2 cellular contexts compared by ENCODE assay signal in genomic region chr9:137227853-137228514, GRCh38.
TF ChIP-seq lines count a peak whose summit lies in the region.

No MANE protein-coding gene starts in this region.

TF ChIP-seq in HCT116, 20 proteins besides CTCF, POLR2A, EP300 and RAD21:
- no peak for TF ChIP-seq SP1 (IDR thresholded peaks at IDR 0.05; ENCODE audit: low read depth)
- no peak for TF ChIP-seq ELF1 (IDR thresholded peaks at IDR 0.05; ENCODE audit: borderline replicate concordance, low read depth)
- TF ChIP-seq, protein P1, sequence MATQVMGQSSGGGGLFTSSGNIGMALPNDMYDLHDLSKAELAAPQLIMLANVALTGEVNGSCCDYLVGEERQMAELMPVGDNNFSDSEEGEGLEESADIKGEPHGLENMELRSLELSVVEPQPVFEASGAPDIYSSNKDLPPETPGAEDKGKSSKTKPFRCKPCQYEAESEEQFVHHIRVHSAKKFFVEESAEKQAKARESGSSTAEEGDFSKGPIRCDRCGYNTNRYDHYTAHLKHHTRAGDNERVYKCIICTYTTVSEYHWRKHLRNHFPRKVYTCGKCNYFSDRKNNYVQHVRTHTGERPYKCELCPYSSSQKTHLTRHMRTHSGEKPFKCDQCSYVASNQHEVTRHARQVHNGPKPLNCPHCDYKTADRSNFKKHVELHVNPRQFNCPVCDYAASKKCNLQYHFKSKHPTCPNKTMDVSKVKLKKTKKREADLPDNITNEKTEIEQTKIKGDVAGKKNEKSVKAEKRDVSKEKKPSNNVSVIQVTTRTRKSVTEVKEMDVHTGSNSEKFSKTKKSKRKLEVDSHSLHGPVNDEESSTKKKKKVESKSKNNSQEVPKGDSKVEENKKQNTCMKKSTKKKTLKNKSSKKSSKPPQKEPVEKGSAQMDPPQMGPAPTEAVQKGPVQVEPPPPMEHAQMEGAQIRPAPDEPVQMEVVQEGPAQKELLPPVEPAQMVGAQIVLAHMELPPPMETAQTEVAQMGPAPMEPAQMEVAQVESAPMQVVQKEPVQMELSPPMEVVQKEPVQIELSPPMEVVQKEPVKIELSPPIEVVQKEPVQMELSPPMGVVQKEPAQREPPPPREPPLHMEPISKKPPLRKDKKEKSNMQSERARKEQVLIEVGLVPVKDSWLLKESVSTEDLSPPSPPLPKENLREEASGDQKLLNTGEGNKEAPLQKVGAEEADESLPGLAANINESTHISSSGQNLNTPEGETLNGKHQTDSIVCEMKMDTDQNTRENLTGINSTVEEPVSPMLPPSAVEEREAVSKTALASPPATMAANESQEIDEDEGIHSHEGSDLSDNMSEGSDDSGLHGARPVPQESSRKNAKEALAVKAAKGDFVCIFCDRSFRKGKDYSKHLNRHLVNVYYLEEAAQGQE (IDR thresholded peaks at IDR 0.05; ENCODE audit: low read depth): no peak
- no peak for TF ChIP-seq ZNF274 (IDR thresholded peaks at IDR 0.05; ENCODE audit: low read depth, low read length)
- TF ChIP-seq TCF7L2 (IDR thresholded peaks at IDR 0.05; ENCODE audit: borderline replicate concordance, extremely low read depth, insufficient read depth, insufficient read length): no peak
- TF ChIP-seq SRF (IDR thresholded peaks at IDR 0.05; ENCODE audit: low read depth): no peak
- no peak for TF ChIP-seq SIN3A (IDR thresholded peaks at IDR 0.05; ENCODE audit: low read depth)
- TF ChIP-seq FOSL1 (IDR thresholded peaks at IDR 0.05; ENCODE audit: low read depth): no peak
- TF ChIP-seq CEBPB (IDR thresholded peaks at IDR 0.05; ENCODE audit: low read depth): no peak
- no peak for TF ChIP-seq EZH2phosphoT487 (IDR thresholded peaks at IDR 0.05; ENCODE audit: borderline replicate concordance)
- TF ChIP-seq EZH2 (IDR thresholded peaks at IDR 0.05): no peak
- no peak for TF ChIP-seq JUND (IDR thresholded peaks at IDR 0.05)
- TF ChIP-seq ZFX (IDR thresholded peaks at IDR 0.05): no peak
- no peak for TF ChIP-seq YY1 (IDR thresholded peaks at IDR 0.05; ENCODE audit: extremely low read depth, insufficient replicate concordance, low read depth, low read length)
- TF ChIP-seq POLR2AphosphoS5 (IDR thresholded peaks at IDR 0.05; ENCODE audit: low read depth, low read length): no peak

TF ChIP-seq in K562, 482 proteins besides CTCF, POLR2A, EP300 and RAD21 (continues in another document):
- TF ChIP-seq ZFX (CRISPR knock-in tag; IDR thresholded peaks at IDR 0.05) (peak; percentile 17; the same call in 1 of the 2 replicates), MYBL2 (IDR thresholded peaks at IDR 0.05; ENCODE audit: low read depth) (no peak), MYBL2 (CRISPR knock-in tag; IDR thresholded peaks at IDR 0.05; ENCODE audit: borderline replicate concordance) (no peak), PRMT5 (CRISPR knock-in tag; IDR thresholded peaks at IDR 0.05) (no peak), HMG20A (CRISPR knock-in tag; conservative IDR thresholded peaks at IDR 0.05) (no peak), SP1 (CRISPR knock-in tag; IDR thresholded peaks at IDR 0.05) (0 out of 2 replicates have a peak, but pooled peaks have one; percentile 1), AFF4 (CRISPR knock-in tag; IDR thresholded peaks at IDR 0.05) (no peak), ZNF146 (CRISPR knock-in tag; IDR thresholded peaks at IDR 0.05; ENCODE audit: unreplicated experiment) (no peak), MEF2D (tag; conservative IDR thresholded peaks at IDR 0.05; ENCODE audit: low read depth) (no peak), NR4A1 (CRISPR knock-in tag; IDR thresholded peaks at IDR 0.05) (no peak), NR4A1 (tag; IDR thresholded peaks at IDR 0.05) (no peak), EP400 (IDR thresholded peaks at IDR 0.05) (no peak), PHTF2 (CRISPR knock-in tag; IDR thresholded peaks at IDR 0.05) (no peak), ZNF3 (CRISPR knock-in tag; IDR thresholded peaks at IDR 0.05) (no peak), SMAD1 (IDR thresholded peaks at IDR 0.05; ENCODE audit: low read depth, low read length, partially characterized antibody) (no peak), SIN3A (IDR thresholded peaks at IDR 0.05; ENCODE audit: borderline replicate concordance in 2 of 2, control insufficient read depth in 1 of 2, low read depth in 2 of 2, low read length in 2 of 2) (no peak), BDP1 (IDR thresholded peaks at IDR 0.05; ENCODE audit: insufficient read depth, insufficient read length) (no peak), ZNF318 (IDR thresholded peaks at IDR 0.05; ENCODE audit: borderline replicate concordance in 1 of 2, low read depth in 1 of 2) (no peak), PCBP1 (IDR thresholded peaks at IDR 0.05; ENCODE audit: low read depth, low read length, poor library complexity, severe bottlenecking) (peak; percentile 70), PTRF (tag; IDR thresholded peaks at IDR 0.05) (no peak), FIP1L1 (IDR thresholded peaks at IDR 0.05; ENCODE audit: low read depth, low read length, poor library complexity, severe bottlenecking) (peak; percentile 33)
- TF ChIP-seq, protein P2, sequence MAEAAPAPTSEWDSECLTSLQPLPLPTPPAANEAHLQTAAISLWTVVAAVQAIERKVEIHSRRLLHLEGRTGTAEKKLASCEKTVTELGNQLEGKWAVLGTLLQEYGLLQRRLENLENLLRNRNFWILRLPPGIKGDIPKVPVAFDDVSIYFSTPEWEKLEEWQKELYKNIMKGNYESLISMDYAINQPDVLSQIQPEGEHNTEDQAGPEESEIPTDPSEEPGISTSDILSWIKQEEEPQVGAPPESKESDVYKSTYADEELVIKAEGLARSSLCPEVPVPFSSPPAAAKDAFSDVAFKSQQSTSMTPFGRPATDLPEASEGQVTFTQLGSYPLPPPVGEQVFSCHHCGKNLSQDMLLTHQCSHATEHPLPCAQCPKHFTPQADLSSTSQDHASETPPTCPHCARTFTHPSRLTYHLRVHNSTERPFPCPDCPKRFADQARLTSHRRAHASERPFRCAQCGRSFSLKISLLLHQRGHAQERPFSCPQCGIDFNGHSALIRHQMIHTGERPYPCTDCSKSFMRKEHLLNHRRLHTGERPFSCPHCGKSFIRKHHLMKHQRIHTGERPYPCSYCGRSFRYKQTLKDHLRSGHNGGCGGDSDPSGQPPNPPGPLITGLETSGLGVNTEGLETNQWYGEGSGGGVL (CRISPR knock-in tag; IDR thresholded peaks at IDR 0.05): no peak
- TF ChIP-seq, protein P3, sequence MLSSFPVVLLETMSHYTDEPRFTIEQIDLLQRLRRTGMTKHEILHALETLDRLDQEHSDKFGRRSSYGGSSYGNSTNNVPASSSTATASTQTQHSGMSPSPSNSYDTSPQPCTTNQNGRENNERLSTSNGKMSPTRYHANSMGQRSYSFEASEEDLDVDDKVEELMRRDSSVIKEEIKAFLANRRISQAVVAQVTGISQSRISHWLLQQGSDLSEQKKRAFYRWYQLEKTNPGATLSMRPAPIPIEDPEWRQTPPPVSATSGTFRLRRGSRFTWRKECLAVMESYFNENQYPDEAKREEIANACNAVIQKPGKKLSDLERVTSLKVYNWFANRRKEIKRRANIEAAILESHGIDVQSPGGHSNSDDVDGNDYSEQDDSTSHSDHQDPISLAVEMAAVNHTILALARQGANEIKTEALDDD (IDR thresholded peaks at IDR 0.05): no peak
